ENCODE assay signal across 1 cellular context in genomic region chr13:111956261-111957151, GRCh38.
TF ChIP-seq lines count a peak whose summit lies in the region.

No MANE protein-coding gene starts in this region.

TF ChIP-seq in H1, 55 proteins besides CTCF, POLR2A, EP300 and RAD21 (continued from another document):
- TF ChIP-seq BRCA1 (IDR thresholded peaks at IDR 0.05; ENCODE audit: low read depth, low read length) (no peak), MAX (IDR thresholded peaks at IDR 0.05) (peak; percentile 16; the same call in 1 of the 2 replicates)
